ENCODE assay signal across 16 cellular contexts in genomic region chr17:50803676-50804075, GRCh38. TPM values are rescaled to one million over a fixed set of nuclear protein-coding genes. Genes with fewer than 3 reads are reported as not detected.
"Had no signal": no experiment of that assay in that cellular context is flagged by ENCODE, and none has a peak within 500 bp of the region (broad histone marks: within the 10 kb centered on the region; RNA-seq: fewer than 3 reads in every experiment).

No MANE protein-coding gene starts in this region.

- H3K36me3 ChIP-seq: esophagus squamous epithelium, pancreas, sigmoid colon, thoracic aorta, upper lobe of right lung had no signal

- DNase-seq: activated CD4-positive, alpha-beta memory T cell treated with anti-CD3 and anti-CD28 coated beads for 36 hours; activated CD4-positive, alpha-beta T cell treated with anti-CD3 and anti-CD28 coated beads for 1 hour; activated CD8-positive, alpha-beta memory T cell treated with anti-CD3 and anti-CD28 coated beads, Interleukin-2, amount 10 ng/mL, durations not matched to agents 7 days and 5 days; activated naive CD4-positive, alpha-beta T cell treated with anti-CD3 and anti-CD28 coated beads, Interleukin-2, amount 50 U/mL, for 16 hours; activated T-cell treated with anti-CD3 and anti-CD28 coated beads, Interleukin-2, amount 50 U/mL, for 1 hour; esophagus squamous epithelium; glutamatergic neuron; pancreas; sigmoid colon; stimulated activated CD4-positive, alpha-beta T cell treated with anti-CD3 and anti-CD28 coated beads, Interleukin-2, amount 100 ng/mL, for 24 hours; upper lobe of right lung had no signal

- H3K4me3 ChIP-seq: esophagus squamous epithelium, pancreas, sigmoid colon, thoracic aorta, upper lobe of right lung had no signal

- H3K4me1 ChIP-seq: sigmoid colon, upper lobe of right lung had no signal

- H3K27ac ChIP-seq: pancreas, sigmoid colon, thoracic aorta, upper lobe of right lung had no signal

- H3K9me3 ChIP-seq: esophagus squamous epithelium, pancreas, sigmoid colon, thoracic aorta, upper lobe of right lung had no signal

- H3K27me3 ChIP-seq: esophagus squamous epithelium, pancreas, sigmoid colon, upper lobe of right lung had no signal

RNA-seq across cellular contexts. Expression of gene WFIKKN2, which starts 31.7 kb away (rescaled TPM):
- total RNA-seq: activated CD4-positive, alpha-beta memory T cell treated with anti-CD3 and anti-CD28 coated beads for 36 hours; activated CD8-positive, alpha-beta memory T cell treated with anti-CD3 and anti-CD28 coated beads, Interleukin-2, amount 10 ng/mL, durations not matched to agents 7 days and 5 days had no signal

RNA-seq across cellular contexts. Expression of gene ANKRD40CL, which starts 36.4 kb away (rescaled TPM):
- total RNA-seq: activated CD4-positive, alpha-beta memory T cell treated with anti-CD3 and anti-CD28 coated beads for 36 hours; activated CD8-positive, alpha-beta memory T cell treated with anti-CD3 and anti-CD28 coated beads, Interleukin-2, amount 10 ng/mL, durations not matched to agents 7 days and 5 days; cardiac septum; esophagus squamous epithelium; fibroblast of villous mesenchyme; liver; mesenteric fat pad; sigmoid colon; thoracic aorta; upper lobe of right lung had no signal
- polyA plus RNA-seq: liver had no signal
